In the genomic region with DNA sequence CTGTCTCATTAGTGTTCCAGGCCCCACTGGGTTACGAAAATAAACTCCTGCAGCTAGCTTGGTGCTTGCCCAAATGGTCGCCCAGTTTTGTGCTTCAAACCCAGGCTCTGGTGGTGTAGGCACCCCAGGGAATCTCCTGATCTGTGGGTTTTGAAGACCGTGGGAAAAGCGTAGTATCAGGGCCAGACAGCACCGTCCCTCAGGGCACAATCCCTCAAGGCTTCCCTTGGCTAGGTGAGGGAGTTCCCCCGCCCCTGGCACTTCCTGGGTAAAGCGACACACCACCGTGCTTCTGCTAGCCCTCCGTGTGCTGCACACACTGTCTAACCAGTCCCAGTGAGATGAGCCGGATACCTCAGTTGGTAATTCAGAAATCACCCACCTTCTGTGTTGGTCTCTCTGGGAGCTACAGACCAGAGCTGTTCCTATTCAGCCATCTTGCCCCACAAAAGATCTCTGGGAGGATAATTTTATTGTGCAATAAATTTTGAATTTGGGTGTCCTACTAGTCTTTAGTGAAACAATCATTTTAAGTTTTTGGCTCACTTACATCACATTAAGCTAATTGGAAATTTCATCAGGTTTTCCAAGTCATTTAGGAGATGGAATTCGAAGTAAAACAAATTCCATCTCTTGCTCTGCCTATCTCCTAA, we compare ENCODE assay signal across 21 cellular contexts. TPM values are rescaled to one million over a fixed set of nuclear protein-coding genes. Genes with fewer than 3 reads are reported as not detected.
DNase-seq lines count a peak whose midpoint lies in the region; ATAC-seq and TF ChIP-seq lines count a peak whose summit lies in the region.
"Had no signal": no experiment of that assay in that cellular context is flagged by ENCODE, and none has a peak within 500 bp of the region (broad histone marks: within the 10 kb centered on the region; RNA-seq: fewer than 3 reads in every experiment).

No MANE protein-coding gene starts in this region.

- H3K36me3 Mint-ChIP-seq in activated CD8-positive, alpha-beta memory T cell treated with anti-CD3 and anti-CD28 coated beads, Interleukin-2, amount 10 ng/mL, durations not matched to agents 7 days and 5 days, result no peaks in the 10 kb centered on the region
- H3K36me3 Mint-ChIP-seq in activated T-helper 17 cell treated with anti-CD3 and anti-CD28 coated beads, Interleukin-2, amount 50 U/mL, for 72 hours (ENCODE audit: low read depth), result no peaks in the 10 kb centered on the region
- H3K36me3 Mint-ChIP-seq in neural progenitor cell, result no peaks in the 10 kb centered on the region

- no peak overlapping the region for H3K9ac ChIP-seq in neural progenitor cell

- ATAC-seq in activated CD8-positive, alpha-beta memory T cell treated with anti-CD3 and anti-CD28 coated beads, Interleukin-2, amount 10 ng/mL, durations not matched to agents 7 days and 5 days, result peak; percentile 36
- ATAC-seq in HG03432 (IDR thresholded peaks at IDR 0.05; ENCODE audit: unreplicated experiment), result peak; percentile 47
- peak; percentile 74 for ATAC-seq in activated T-helper 17 cell treated with anti-CD3 and anti-CD28 coated beads, Interleukin-2, amount 50 U/mL, for 72 hours (replicated peaks)
- ATAC-seq in HG02571 (IDR thresholded peaks at IDR 0.05; ENCODE audit: unreplicated experiment), result no peak
- ATAC-seq in HG02970 (IDR thresholded peaks at IDR 0.05; ENCODE audit: low FRiP score, unreplicated experiment), result no peak

- H3K27ac Mint-ChIP-seq in activated CD8-positive, alpha-beta memory T cell treated with anti-CD3 and anti-CD28 coated beads, Interleukin-2, amount 10 ng/mL, durations not matched to agents 7 days and 5 days, result no peak overlapping the region
- H3K27ac Mint-ChIP-seq in activated T-helper 17 cell treated with anti-CD3 and anti-CD28 coated beads, Interleukin-2, amount 50 U/mL, for 72 hours, result no peak overlapping the region
- no peak overlapping the region for H3K27ac Mint-ChIP-seq in neural progenitor cell
- H3K27ac Mint-ChIP-seq: activated T-helper 1 cell treated with anti-CD3 and anti-CD28 coated beads, Interleukin-12 subunit alpha, Interleukin-12 subunit beta, Interleukin-2, Interleukin-4 antibody, amounts not matched to agents 30 ng/mL and 10 ng/mL and 1 ng/mL, durations not matched to agents 14 hours and 24 hours and 36 hours; CD4-positive, alpha-beta T cell had no signal

- DNase-seq in activated CD8-positive, alpha-beta memory T cell treated with anti-CD3 and anti-CD28 coated beads, Interleukin-2, amount 10 ng/mL, durations not matched to agents 7 days and 5 days, result no peak
- DNase-seq in activated CD8-positive, alpha-beta memory T cell treated with anti-CD3 and anti-CD28 coated beads, Interleukin-2, amount 50 U/mL, for 48 hours, result no peak
- no peak for DNase-seq in neural progenitor cell (ENCODE audit: low spot score)
- DNase-seq in amygdala (lab: John Stamatoyannopoulos, UW), result no peak
- DNase-seq: CD4-positive, alpha-beta T cell; cerebellar nuclear complex; DMS79; HCEC 1CT; MM.1S; NCI-H2029 treated with DMSO at 0.1 percent for 48 hours; NCI-H510A treated with DMSO at 0.1 percent for 48 hours; SIG-M5; T-helper 9 cell; uterus had no signal

- no peaks in the 10 kb centered on the region for H4K20me1 ChIP-seq in neural progenitor cell (ENCODE audit: low read depth)

- no peak overlapping the region for H3K27ac ChIP-seq in neural progenitor cell
- H3K27ac ChIP-seq: uterus had no signal

- no peak overlapping the region for H3K4me3 Mint-ChIP-seq in activated CD8-positive, alpha-beta memory T cell treated with anti-CD3 and anti-CD28 coated beads, Interleukin-2, amount 10 ng/mL, durations not matched to agents 7 days and 5 days
- H3K4me3 Mint-ChIP-seq in activated T-helper 17 cell treated with anti-CD3 and anti-CD28 coated beads, Interleukin-2, amount 50 U/mL, for 72 hours, result peak overlapping the region; percentile 20
- H3K4me3 Mint-ChIP-seq in neural progenitor cell, result no peak overlapping the region
- H3K4me3 Mint-ChIP-seq: activated T-helper 1 cell treated with anti-CD3 and anti-CD28 coated beads, Interleukin-12 subunit alpha, Interleukin-12 subunit beta, Interleukin-2, Interleukin-4 antibody, amounts not matched to agents 30 ng/mL and 10 ng/mL and 1 ng/mL, durations not matched to agents 14 hours and 24 hours and 36 hours; CD4-positive, alpha-beta T cell had no signal

- peaks cover 67% of the 10 kb centered on the region for H3K27me3 Mint-ChIP-seq in activated CD8-positive, alpha-beta memory T cell treated with anti-CD3 and anti-CD28 coated beads, Interleukin-2, amount 10 ng/mL, durations not matched to agents 7 days and 5 days
- peaks cover 10% of the 10 kb centered on the region for H3K27me3 Mint-ChIP-seq in activated T-helper 17 cell treated with anti-CD3 and anti-CD28 coated beads, Interleukin-2, amount 50 U/mL, for 72 hours
- peaks cover 2% of the 10 kb centered on the region for H3K27me3 Mint-ChIP-seq in neural progenitor cell (ENCODE audit: insufficient read depth, low read depth)

- H3K4me2 ChIP-seq in neural progenitor cell, result no peak overlapping the region

- peak overlapping the region; percentile 86 for H2AFZ ChIP-seq in neural progenitor cell (replicated peaks)

- no peaks in the 10 kb centered on the region for H3K4me1 ChIP-seq in neural progenitor cell
- H3K4me1 ChIP-seq: uterus had no signal

- no peak for TF ChIP-seq CTCF in neural progenitor cell (IDR thresholded peaks at IDR 0.05)

- no peaks in the 10 kb centered on the region for H3K27me3 ChIP-seq in neural progenitor cell
- H3K27me3 ChIP-seq: uterus had no signal

- no peaks in the 10 kb centered on the region for H3F3A ChIP-seq in neural progenitor cell (ENCODE audit: low read depth)

- no peaks in the 10 kb centered on the region for H3K9me3 Mint-ChIP-seq in activated CD8-positive, alpha-beta memory T cell treated with anti-CD3 and anti-CD28 coated beads, Interleukin-2, amount 10 ng/mL, durations not matched to agents 7 days and 5 days (ENCODE audit: low read depth)
- no peaks in the 10 kb centered on the region for H3K9me3 Mint-ChIP-seq in activated T-helper 17 cell treated with anti-CD3 and anti-CD28 coated beads, Interleukin-2, amount 50 U/mL, for 72 hours
- H3K9me3 Mint-ChIP-seq in neural progenitor cell, result peaks cover 8% of the 10 kb centered on the region
- H3K9me3 Mint-ChIP-seq: CD4-positive, alpha-beta T cell had no signal

- H3K4me1 Mint-ChIP-seq in activated CD8-positive, alpha-beta memory T cell treated with anti-CD3 and anti-CD28 coated beads, Interleukin-2, amount 10 ng/mL, durations not matched to agents 7 days and 5 days, result peaks cover 9% of the 10 kb centered on the region
- H3K4me1 Mint-ChIP-seq in activated T-helper 17 cell treated with anti-CD3 and anti-CD28 coated beads, Interleukin-2, amount 50 U/mL, for 72 hours, result no peaks in the 10 kb centered on the region
- H3K4me1 Mint-ChIP-seq in neural progenitor cell, result no peaks in the 10 kb centered on the region

- no peaks in the 10 kb centered on the region for H3K79me2 ChIP-seq in neural progenitor cell (ENCODE audit: low read depth)

- H3K36me3 ChIP-seq in neural progenitor cell, result no peaks in the 10 kb centered on the region
- H3K36me3 ChIP-seq: uterus had no signal

- peaks cover 2% of the 10 kb centered on the region for H3K9me3 ChIP-seq in neural progenitor cell (ENCODE audit: low read depth)
- H3K9me3 ChIP-seq: uterus had no signal

- CTCF ChIA-PET in activated CD8-positive, alpha-beta memory T cell treated with anti-CD3 and anti-CD28 coated beads, Interleukin-2, amount 10 ng/mL, durations not matched to agents 7 days and 5 days (lab: Charles Lee), result interaction anchor here (4.5 kb wide), 1 partner anchor 9 kb away, joined by 23 read pairs; a partner anchor contains a TSS

- no peak overlapping the region for H3K4me3 ChIP-seq in neural progenitor cell
- H3K4me3 ChIP-seq: uterus had no signal

RNA-seq across cellular contexts. Expression of a gene that starts 9.4 kb away (rescaled TPM):
- 10 to 100 TPM; 24.8 to 25.7 TPM for total RNA-seq in activated CD8-positive, alpha-beta memory T cell treated with anti-CD3 and anti-CD28 coated beads, Interleukin-2, amount 10 ng/mL, durations not matched to agents 7 days and 5 days
- total RNA-seq in activated T-helper 17 cell treated with anti-CD3 and anti-CD28 coated beads, Interleukin-2, amount 50 U/mL, for 72 hours, result 10 to 100 TPM; 16.0 to 27.3 TPM
- total RNA-seq in neural progenitor cell (ENCODE audit: low replicate concordance), result 47.9 and 72.2 TPM in 2 replicates

RNA-seq across cellular contexts. Expression of a gene that starts 34.3 kb away (rescaled TPM):
- under 1 TPM in 1 of 2 experiments, not detected in 1; 0.15 TPM for total RNA-seq in activated CD8-positive, alpha-beta memory T cell treated with anti-CD3 and anti-CD28 coated beads, Interleukin-2, amount 10 ng/mL, durations not matched to agents 7 days and 5 days
- not detected for total RNA-seq in activated T-helper 17 cell treated with anti-CD3 and anti-CD28 coated beads, Interleukin-2, amount 50 U/mL, for 72 hours
- total RNA-seq in neural progenitor cell (ENCODE audit: low replicate concordance), result not detected in 2 replicates
- total RNA-seq: mononuclear cell, renal cortical epithelial cell had no signal

Comparison
In these comparisons a context has a peak if more than half of its experiments do, and no peak if none do; other contexts are left out.
1. ATAC-seq: peak in activated CD8-positive, alpha-beta memory T cell treated with anti-CD3 and anti-CD28 coated beads, Interleukin-2, amount 10 ng/mL, durations not matched to agents 7 days and 5 days (single experiment), HG03432 (single experiment) and activated T-helper 17 cell treated with anti-CD3 and anti-CD28 coated beads, Interleukin-2, amount 50 U/mL, for 72 hours (single experiment); none in HG02571 (single experiment) and HG02970 (single experiment).